Comparison of ENCODE assay signal across 1 cellular context in genomic region chr6:89682991-89683390, GRCh38.
TF ChIP-seq lines count a peak whose summit lies in the region.

No MANE protein-coding gene starts in this region.

TF ChIP-seq in GM23338, 12 proteins besides CTCF, POLR2A, EP300 and RAD21 (continued from another document):
- TF ChIP-seq ZNF462 (CRISPR knock-in tag; IDR thresholded peaks at IDR 0.05) (no peak), JUNB (IDR thresholded peaks at IDR 0.05; ENCODE audit: unreplicated experiment) (no peak), NANOG (IDR thresholded peaks at IDR 0.05; ENCODE audit: borderline replicate concordance) (no peak), ZNF114 (CRISPR knock-in tag; IDR thresholded peaks at IDR 0.05) (no peak), CREB1 (CRISPR knock-in tag; IDR thresholded peaks at IDR 0.05; ENCODE audit: low read depth) (no peak)
